ENCODE assay signal across 22 cellular contexts in genomic region chr5:171692106-171692505, GRCh38.
DNase-seq lines count a peak whose midpoint lies in the region; ATAC-seq, FAIRE-seq and TF ChIP-seq lines count a peak whose summit lies in the region.
"Had no signal": no experiment of that assay in that cellular context is flagged by ENCODE, and none has a peak within 500 bp of the region (broad histone marks: within the 10 kb centered on the region; RNA-seq: fewer than 3 reads in every experiment).

No MANE protein-coding gene starts in this region.

- no peak overlapping the region for H3K27ac ChIP-seq in H1 (ENCODE audit: low read depth, low read length)
- H3K27ac ChIP-seq: BLaER1 treated with 17β-estradiol and CSF1 and Interleukin-3, amounts not matched to agents 10 nM and 100 nM; HL-60 had no signal

- H4K8ac ChIP-seq in H1 (ENCODE audit: extremely low read depth, insufficient read depth, low read length), result no peak overlapping the region

- no peak overlapping the region for H3K14ac ChIP-seq in H1 (ENCODE audit: insufficient read length)

- TF ChIP-seq POLR2A in H1 (IDR thresholded peaks at IDR 0.05; ENCODE audit: control extremely low read depth in 1 of 2, low read depth in 2 of 2, low read length in 2 of 2), result no peak

- POLR2A ChIA-PET in H1 (lab: Charles Lee; ENCODE audit: partially characterized antibody), result no interaction called here

- H2BK20ac ChIP-seq in H1 (ENCODE audit: low read length), result no peak overlapping the region

- no peaks in the 10 kb centered on the region for H3K9me3 ChIP-seq in H1 (ENCODE audit: insufficient read depth in 2 of 2, low read depth in 1 of 2, low read length in 1 of 2)
- H3K9me3 ChIP-seq: BLaER1 treated with 17β-estradiol and CSF1 and Interleukin-3, amounts not matched to agents 10 nM and 100 nM had no signal

- H3K79me1 ChIP-seq in H1 (ENCODE audit: low read depth, low read length), result no peaks in the 10 kb centered on the region

- H3K4me1 Mint-ChIP-seq in stimulated activated naive B cell treated with anti-CD40 and anti-IgM and Interleukin-4, amounts not matched to agents 10 μg/mL and 1 μg/mL and 100 μg/mL, for 72 hours, result no peaks in the 10 kb centered on the region

- H3K4ac ChIP-seq in H1 (replicated peaks; ENCODE audit: insufficient read length, low read depth, low read length), result no peak overlapping the region

- no peaks in the 10 kb centered on the region for H3K36me3 Mint-ChIP-seq in stimulated activated naive B cell treated with anti-CD40 and anti-IgM and Interleukin-4, amounts not matched to agents 10 μg/mL and 1 μg/mL and 100 μg/mL, for 72 hours

- H3K4me2 ChIP-seq in H1 (ENCODE audit: insufficient read depth in 1 of 2, low read depth in 2 of 2, low read length in 2 of 2), result no peak overlapping the region
- H3K4me2 ChIP-seq: BLaER1 treated with 17β-estradiol and CSF1 and Interleukin-3, amounts not matched to agents 10 nM and 100 nM had no signal

- H3K27me3 ChIP-seq in H1 (replicated peaks in 1 of 4; ENCODE audit: control insufficient read depth in 3 of 4, extremely low read depth in 1 of 4, insufficient read depth in 3 of 4, low read length in 3 of 4), result no peaks in the 10 kb centered on the region
- H3K27me3 ChIP-seq: BLaER1 treated with 17β-estradiol and CSF1 and Interleukin-3, amounts not matched to agents 10 nM and 100 nM had no signal

- no peaks in the 10 kb centered on the region for H3K9me3 Mint-ChIP-seq in stimulated activated naive B cell treated with anti-CD40 and anti-IgM and Interleukin-4, amounts not matched to agents 10 μg/mL and 1 μg/mL and 100 μg/mL, for 72 hours
- H3K9me3 Mint-ChIP-seq: CD4-positive, alpha-beta T cell; HFFc6 had no signal

- no peak overlapping the region for H3K9ac ChIP-seq in H1 (replicated peaks in 1 of 4; ENCODE audit: extremely low read depth in 1 of 4, low read depth in 3 of 4, low read length in 3 of 4)
- H3K9ac ChIP-seq: BLaER1 treated with 17β-estradiol and CSF1 and Interleukin-3, amounts not matched to agents 10 nM and 100 nM had no signal

- no peaks in the 10 kb centered on the region for H3K79me2 ChIP-seq in H1 (ENCODE audit: control insufficient read depth in 1 of 2, insufficient read depth in 2 of 2, low read length in 2 of 2)

- no peak overlapping the region for H3K18ac ChIP-seq in H1 (ENCODE audit: extremely low read depth, low read length)

- no peaks in the 10 kb centered on the region for H3K4me1 ChIP-seq in H1 (replicated peaks in 1 of 4; ENCODE audit: control insufficient read depth in 3 of 4, insufficient read depth in 4 of 4, low read length in 3 of 4)
- H3K4me1 ChIP-seq: BLaER1 treated with 17β-estradiol and CSF1 and Interleukin-3, amounts not matched to agents 10 nM and 100 nM had no signal

- no peak overlapping the region for H2AFZ ChIP-seq in H1 (ENCODE audit: low read length)

- H3K4me3 ChIP-seq in H1 (ENCODE audit: extremely low read depth in 1 of 4, insufficient read depth in 2 of 4, low read depth in 3 of 4, low read length in 4 of 4), result no peak overlapping the region
- H3K4me3 ChIP-seq: BLaER1 treated with 17β-estradiol and CSF1 and Interleukin-3, amounts not matched to agents 10 nM and 100 nM had no signal

- H4K20me1 ChIP-seq in H1 (replicated peaks in 1 of 2; ENCODE audit: control insufficient read depth in 1 of 2, insufficient read depth in 2 of 2, low read length in 2 of 2), result no peaks in the 10 kb centered on the region
- H4K20me1 ChIP-seq: BLaER1 treated with 17β-estradiol and CSF1 and Interleukin-3, amounts not matched to agents 10 nM and 100 nM had no signal

- no peak overlapping the region for H3K4me3 Mint-ChIP-seq in stimulated activated naive B cell treated with anti-CD40 and anti-IgM and Interleukin-4, amounts not matched to agents 10 μg/mL and 1 μg/mL and 100 μg/mL, for 72 hours
- H3K4me3 Mint-ChIP-seq: CD4-positive, alpha-beta T cell; HFFc6 had no signal

- intact Hi-C loops in left ventricle myocardium superior (cut with micrococcal nuclease), result no loop called here
- intact Hi-C loops in Right ventricle myocardium superior (cut with DNase I), result no loop called here

- no peak for DNase-seq in left ventricle myocardium superior
- DNase-seq in Right ventricle myocardium superior, result no peak
- DNase-seq in NCI-H510A (lab: John Stamatoyannopoulos, UW), result peak; percentile 27
- no peak for DNase-seq in H1 (ENCODE audit: low read depth in 1 of 2, low spot score in 2 of 2)
- no peak for DNase-seq in stimulated activated naive B cell treated with anti-CD40 and anti-IgM and Interleukin-4, amounts not matched to agents 10 μg/mL and 1 μg/mL and 100 μg/mL, for 72 hours
- no peak for DNase-seq in D721Med (ENCODE audit: insufficient read length, low spot score)
- DNase-seq in midbrain (lab: John Stamatoyannopoulos, UW), result no peak
- DNase-seq: 8988T; ACHN; CD4-positive, alpha-beta T cell; COR-L47; DMS79 treated with DMSO at 0.1 percent for 48 hours; EL; GOT3; HCEC 1CT; HFFc6; KG1 had no signal

- no peaks in the 10 kb centered on the region for H3K27me3 Mint-ChIP-seq in stimulated activated naive B cell treated with anti-CD40 and anti-IgM and Interleukin-4, amounts not matched to agents 10 μg/mL and 1 μg/mL and 100 μg/mL, for 72 hours
- H3K27me3 Mint-ChIP-seq: CD4-positive, alpha-beta T cell had no signal

- no peak for TF ChIP-seq EP300 in H1 (IDR thresholded peaks at IDR 0.05; ENCODE audit: borderline replicate concordance in 1 of 2, low read depth in 2 of 2, low read length in 2 of 2)

- WGBS in H1 (ENCODE audit: extremely low coverage in 1 of 2, insufficient coverage in 1 of 2, insufficient read length in 1 of 2, insufficient replicate concordance in 2 of 2, low coverage in 1 of 2, low lambda C conversion rate in 2 of 2, missing lambda C conversion rate in 1 of 2), 2 experiments, result 90% methylated on average over 3 of the region's 3 CpGs; no CpG with 5 or more reads in 1 of the 2 experiments

- H3K36me3 ChIP-seq in H1 (ENCODE audit: control insufficient read depth in 2 of 4, insufficient read depth in 4 of 4, low read length in 3 of 4), result no peaks in the 10 kb centered on the region
- H3K36me3 ChIP-seq: BLaER1 treated with 17β-estradiol and CSF1 and Interleukin-3, amounts not matched to agents 10 nM and 100 nM had no signal

- H3K23me2 ChIP-seq in H1 (ENCODE audit: low read depth, low read length), result peaks cover 3% of the 10 kb centered on the region; the same call in 1 of the 2 replicates

- TF ChIP-seq RAD21 in H1 (IDR thresholded peaks at IDR 0.05 in 1 of 2, conservative IDR thresholded peaks at IDR 0.05 in 1 of 2; ENCODE audit: low read depth in 2 of 2, low read length in 2 of 2), result no peak

- H2BK15ac ChIP-seq in H1 (ENCODE audit: low read length), result no peak overlapping the region

- no peak for FAIRE-seq in H1 (lab: Jason Lieb, UNC)
- FAIRE-seq in D721Med (lab: Jason Lieb, UNC), result no peak
- FAIRE-seq: G401.6, GM12891 had no signal

- H2AK5ac ChIP-seq in H1 (ENCODE audit: low read depth, low read length), result no peak overlapping the region

- H2BK5ac ChIP-seq in H1 (ENCODE audit: low read depth, low read length), result no peak overlapping the region

- TF ChIP-seq CTCF in H1 (IDR thresholded peaks at IDR 0.05; ENCODE audit: control extremely low read depth in 1 of 3, insufficient read depth in 1 of 3, low read depth in 1 of 3, low read length in 3 of 3) (no peak), D721Med (IDR thresholded peaks at IDR 0.05; ENCODE audit: insufficient read depth, missing control alignments) (no peak)

- H2BK120ac ChIP-seq in H1 (replicated peaks; ENCODE audit: low read depth, low read length), result no peak overlapping the region

- ATAC-seq in left ventricle myocardium superior (peak; percentile 37), Right ventricle myocardium superior (ENCODE audit: poor library complexity) (no peak), GM19452 (IDR thresholded peaks at IDR 0.05; ENCODE audit: unreplicated experiment) (no peak)
- no peak for ATAC-seq in stimulated activated naive B cell treated with anti-CD40 and anti-IgM and Interleukin-4, amounts not matched to agents 10 μg/mL and 1 μg/mL and 100 μg/mL, for 72 hours (replicated peaks)

- no peak overlapping the region for H2BK12ac ChIP-seq in H1 (ENCODE audit: low read depth, low read length)

- no peak overlapping the region for H3K56ac ChIP-seq in H1 (replicated peaks; ENCODE audit: insufficient read length, low read depth, low read length)

- H4K5ac ChIP-seq in H1 (ENCODE audit: insufficient read length, low read depth, low read length), result no peak overlapping the region

- H4K91ac ChIP-seq in H1 (replicated peaks; ENCODE audit: insufficient read length, low read length), result no peak overlapping the region

- H3K23ac ChIP-seq in H1 (ENCODE audit: insufficient read length), result no peak overlapping the region

- CTCF ChIA-PET in H1 (lab: Charles Lee; ENCODE audit: partially characterized antibody), result interaction anchor here (1.4 kb wide), 1 partner anchor 12 kb away, joined by 4 read pairs; no protein-coding TSS in a partner anchor

- no peak overlapping the region for H3K27ac Mint-ChIP-seq in stimulated activated naive B cell treated with anti-CD40 and anti-IgM and Interleukin-4, amounts not matched to agents 10 μg/mL and 1 μg/mL and 100 μg/mL, for 72 hours
- H3K27ac Mint-ChIP-seq: CD4-positive, alpha-beta T cell; HFFc6 had no signal

TF ChIP-seq in H1, 55 proteins besides CTCF, POLR2A, EP300 and RAD21:
- peak; percentile 62; the same call in 1 of the 2 replicates for TF ChIP-seq MAFK (IDR thresholded peaks at IDR 0.05; ENCODE audit: low read depth, low read length)
- no peak for TF ChIP-seq NANOG (IDR thresholded peaks at IDR 0.05; ENCODE audit: insufficient read depth, low read depth, low read length, poor library complexity, severe bottlenecking)
